ENCODE assay signal across 10 cellular contexts in genomic region chr14:91311284-91311662, GRCh38.
DNase-seq lines count a peak whose midpoint lies in the region; ATAC-seq and TF ChIP-seq lines count a peak whose summit lies in the region.
"Had no signal": no experiment of that assay in that cellular context is flagged by ENCODE, and none has a peak within 500 bp of the region (broad histone marks: within the 10 kb centered on the region; RNA-seq: fewer than 3 reads in every experiment).

No MANE protein-coding gene starts in this region.

- no peaks in the 10 kb centered on the region for H3K9me3 Mint-ChIP-seq in CD14-positive monocyte

- in situ Hi-C loops in GM23248 (cut with MboI) = no loop called here

- WGBS in GM23248 (ENCODE audit: low coverage in 1 of 2, low lambda C conversion rate in 2 of 2, missing lambda C conversion rate in 2 of 2), 2 experiments = 50 to 57% methylated on average over 5 of the region's 5 CpGs

- H3K79me2 ChIP-seq in GM23248 (ENCODE audit: insufficient read depth) = no peaks in the 10 kb centered on the region

- H3K9me2 ChIP-seq in GM23248 (ENCODE audit: insufficient read depth) = no peaks in the 10 kb centered on the region

- H2AFZ ChIP-seq in GM23248 = no peak overlapping the region

- intact Hi-C loops in CD14-positive monocyte (cut with micrococcal nuclease) = no loop called here

- no peak overlapping the region for H3K4me3 ChIP-seq in GM23248

- no peaks in the 10 kb centered on the region for H4K20me1 ChIP-seq in GM23248 (ENCODE audit: insufficient read depth)

- H3K36me3 ChIP-seq in GM23248 (ENCODE audit: low read depth) = no peaks in the 10 kb centered on the region

- no peak overlapping the region for H3K9ac ChIP-seq in GM23248

- no peaks in the 10 kb centered on the region for H3K4me1 ChIP-seq in GM23248 (ENCODE audit: insufficient read depth)

- no peak overlapping the region for H3K27ac ChIP-seq in GM23248
- H3K27ac ChIP-seq: epithelial cell of prostate had no signal

- H3K27me3 Mint-ChIP-seq in CD14-positive monocyte (ENCODE audit: low read depth in 3 of 3) = peaks cover 0 to 4% (median 1%) of the 10 kb centered on the region in 3 donors

- H3K27me3 ChIP-seq in GM23248 (replicated peaks; ENCODE audit: insufficient read depth) = peaks cover 2% of the 10 kb centered on the region

- H3K9me3 ChIP-seq in GM23248 (ENCODE audit: low read depth) = no peaks in the 10 kb centered on the region

- DNase-seq in CD14-positive monocyte (ENCODE audit: low spot score) (no peak), MV-4-11 (lab: John Stamatoyannopoulos, UW) (peak; percentile 80), erythroblast (lab: John Stamatoyannopoulos, UW) (peak; percentile 64 to 71), GM23248 (no peak), NCI-H2107 treated with DMSO at 0.1 percent for 48 hours (lab: John Stamatoyannopoulos, UW; ENCODE audit: unreplicated experiment) (no peak), D341Med (ENCODE audit: low spot score) (no peak)
- peak; percentile 23 for DNase-seq in activated CD4-positive, alpha-beta T cell treated with anti-CD3 and anti-CD28 coated beads, Interleukin-2, amount 50 U/mL, for 4 hours
- DNase-seq: PC-3 had no signal

- H3F3A ChIP-seq in GM23248 (ENCODE audit: insufficient read depth) = no peaks in the 10 kb centered on the region

- peak; percentile 20 for TF ChIP-seq CTCF in CD14-positive monocyte (IDR thresholded peaks at IDR 0.05)

- no peak for ATAC-seq in GM19452 (IDR thresholded peaks at IDR 0.05; ENCODE audit: unreplicated experiment)
- ATAC-seq: PC-3 had no signal

- peaks cover 87 to 97% of the 10 kb centered on the region in 2 donors for H3K36me3 Mint-ChIP-seq in CD14-positive monocyte

- H3K27ac Mint-ChIP-seq in CD14-positive monocyte = peak overlapping the region; percentile 48 to 75 (median 66)

- H3K4me3 Mint-ChIP-seq in CD14-positive monocyte = no peak overlapping the region

- no peak overlapping the region for H3K4me2 ChIP-seq in GM23248 (ENCODE audit: unreplicated experiment)

- TF ChIP-seq POLR2A in erythroblast (IDR thresholded peaks at IDR 0.05; ENCODE audit: low read length) = no peak

- peaks cover 20% of the 10 kb centered on the region for H3K4me1 Mint-ChIP-seq in CD14-positive monocyte

Comparison
In these comparisons a context has a peak if more than half of its experiments do, and no peak if none do; other contexts are left out.
1. DNase-seq: peak in MV-4-11 (single experiment), activated CD4-positive, alpha-beta T cell treated with anti-CD3 and anti-CD28 coated beads, Interleukin-2, amount 50 U/mL, for 4 hours (2 of 2) and erythroblast (2 of 2); none in CD14-positive monocyte (single experiment), GM23248 (single experiment), NCI-H2107 treated with DMSO at 0.1 percent for 48 hours (single experiment) and D341Med (single experiment).